ENCODE assay signal across 9 cellular contexts in genomic region chr20:36085686-36086267, GRCh38.
DNase-seq lines count a peak whose midpoint lies in the region; ATAC-seq, FAIRE-seq and TF ChIP-seq lines count a peak whose summit lies in the region.
"Had no signal": no experiment of that assay in that cellular context is flagged by ENCODE, and none has a peak within 500 bp of the region (broad histone marks: within the 10 kb centered on the region; RNA-seq: fewer than 3 reads in every experiment).

No MANE protein-coding gene starts in this region.

- no peaks in the 10 kb centered on the region for H3K79me1 ChIP-seq in mesenchymal stem cell (replicated peaks; ENCODE audit: low read length, poor library complexity, severe bottlenecking)

- CTCF ChIA-PET in GM12878 (lab: Yijun Ruan, JAX) = interaction anchor here (0.9 to 3.3 kb wide), 4 partner anchors 9 to 93 kb away, joined by 3 to 17 read pairs (median 5); no protein-coding TSS in a partner anchor

- no peak overlapping the region for H2AFZ ChIP-seq in GM12878 (ENCODE audit: control insufficient read depth, low read depth, low read length)
- no peak overlapping the region for H2AFZ ChIP-seq in mesenchymal stem cell (ENCODE audit: low read depth, low read length)

- FAIRE-seq in GM12878 (lab: Jason Lieb, UNC) = no peak

- POLR2A ChIA-PET in GM12878 (lab: Charles Lee) = interaction anchor here (0.6 to 1.6 kb wide), 4 partner anchors 11 to 93 kb away, joined by 3 to 4 read pairs (median 3); no protein-coding TSS in a partner anchor

- peak overlapping the region; percentile 55 for H2AK5ac ChIP-seq in mesenchymal stem cell (ENCODE audit: low read length, severe bottlenecking)

- intact Hi-C loops in GM12878 (cut with micrococcal nuclease; ENCODE audit: unreplicated experiment) = no loop called here

- H2BK5ac ChIP-seq in mesenchymal stem cell (ENCODE audit: low read depth, low read length, poor library complexity, severe bottlenecking) = no peak overlapping the region

- ATAC-seq in GM12878 = peak; percentile 75

- no peaks in the 10 kb centered on the region for H3K27me3 ChIP-seq in GM12878 (replicated peaks in 1 of 2; ENCODE audit: control insufficient read depth in 2 of 2, insufficient read depth in 2 of 2, low read length in 1 of 2)
- peaks cover 0 to 7% of the 10 kb centered on the region in 2 experiments for H3K27me3 ChIP-seq in mesenchymal stem cell (ENCODE audit: control insufficient read depth in 1 of 2, insufficient read depth in 1 of 2, low read length in 2 of 2)

- H4K8ac ChIP-seq in mesenchymal stem cell (ENCODE audit: low read length) = no peak overlapping the region

- no peak overlapping the region for H3K4me3 ChIP-seq in AG10803 (ENCODE audit: low read length)
- no peak overlapping the region for H3K4me3 ChIP-seq in GM12878
- no peak overlapping the region for H3K4me3 ChIP-seq in mesenchymal stem cell (ENCODE audit: insufficient read depth in 1 of 2, low read depth in 1 of 2, low read length in 2 of 2)

- H3K9me3 ChIP-seq in GM12878 (replicated peaks; ENCODE audit: control insufficient read depth, insufficient read depth, low read length) = no peaks in the 10 kb centered on the region; the same call in 2 of the 3 replicates
- H3K9me3 ChIP-seq in mesenchymal stem cell (ENCODE audit: control insufficient read depth, low read length) = no peaks in the 10 kb centered on the region

- H3K18ac ChIP-seq in mesenchymal stem cell (ENCODE audit: low read depth in 1 of 2, low read length in 2 of 2) = peak overlapping the region in 1 of 2 experiments; percentile 32

- no peak overlapping the region for H3K23ac ChIP-seq in mesenchymal stem cell (ENCODE audit: low read length in 2 of 2)

- no peak overlapping the region for H3K4me2 ChIP-seq in GM12878 (ENCODE audit: control insufficient read depth, insufficient read depth)
- peak overlapping the region; percentile 57 for H3K4me2 ChIP-seq in mesenchymal stem cell (ENCODE audit: low read length, poor library complexity, severe bottlenecking)

- no peak overlapping the region for H3K4ac ChIP-seq in mesenchymal stem cell (ENCODE audit: low read depth in 1 of 2, low read length in 2 of 2)

- H3K36me3 ChIP-seq in GM12878 (ENCODE audit: control insufficient read depth in 2 of 2, insufficient read depth in 2 of 2, low read length in 1 of 2) = no peaks in the 10 kb centered on the region
- no peaks in the 10 kb centered on the region for H3K36me3 ChIP-seq in mesenchymal stem cell (ENCODE audit: control insufficient read depth in 1 of 2, insufficient read depth in 2 of 2, low read depth in 1 of 2, low read length in 2 of 2)

- WGBS in GM12878 (ENCODE audit: insufficient coverage, insufficient replicate concordance, low lambda C conversion rate, missing lambda C conversion rate) = 5% methylated on average over 3 of the region's 3 CpGs
- 8% methylated on average over 3 of the region's 3 CpGs for WGBS in mesenchymal stem cell

- H4K20me1 ChIP-seq in GM12878 (ENCODE audit: control insufficient read depth, insufficient read depth) = no peaks in the 10 kb centered on the region

- no peak overlapping the region for H3K9ac ChIP-seq in GM12878 (ENCODE audit: control insufficient read depth, insufficient read depth, low read length)
- H3K9ac ChIP-seq in mesenchymal stem cell (ENCODE audit: low read length) = peak overlapping the region; percentile 32

- SMC1A ChIA-PET in GM12878 (lab: Charles Lee; ENCODE audit: uncharacterized antibody, unreplicated experiment) = interaction anchor here (0.8 to 1.7 kb wide), 4 partner anchors 11 to 21 kb away, joined by 3 to 6 read pairs (median 4); no protein-coding TSS in a partner anchor

- H3K27ac ChIP-seq in GM12878 (ENCODE audit: control insufficient read depth, insufficient read depth) (no peak overlapping the region), mesenchymal stem cell (ENCODE audit: low read length, poor library complexity, severe bottlenecking) (peak overlapping the region; percentile 41)

- no peak overlapping the region for H2BK12ac ChIP-seq in mesenchymal stem cell (ENCODE audit: low read length in 2 of 2)

- no peak for TF ChIP-seq RAD21 in GM12878 (IDR thresholded peaks at IDR 0.05; ENCODE audit: insufficient read depth, low read depth, low read length)

- TF ChIP-seq CTCF in AG10803 (conservative IDR thresholded peaks at IDR 0.05; ENCODE audit: low read length) (no peak), GM12878 (IDR thresholded peaks at IDR 0.05 in 2 of 3, conservative IDR thresholded peaks at IDR 0.05 in 1 of 3; ENCODE audit: control insufficient read depth in 2 of 3, extremely low read depth in 1 of 3, insufficient read depth in 1 of 3, low read depth in 3 of 3, low read length in 3 of 3) (no peak)

- TF ChIP-seq POLR2A in GM12878 (IDR thresholded peaks at IDR 0.05; ENCODE audit: low read depth, low read length) = no peak

- in situ Hi-C loops in GM12878 (cut with MboI) = no loop called here

- no peak for TF ChIP-seq EP300 in GM12878 (IDR thresholded peaks at IDR 0.05; ENCODE audit: borderline replicate concordance in 1 of 2, control insufficient read depth in 1 of 2, low read depth in 2 of 2, low read length in 2 of 2)

- no peak overlapping the region for H2BK120ac ChIP-seq in mesenchymal stem cell (ENCODE audit: low read depth, low read length)

- no peak overlapping the region for H2BK15ac ChIP-seq in mesenchymal stem cell (ENCODE audit: low read depth, poor library complexity, severe bottlenecking)

- H3K79me2 ChIP-seq in GM12878 (ENCODE audit: control insufficient read depth, insufficient read depth, low read length) = no peaks in the 10 kb centered on the region

- H3K14ac ChIP-seq in mesenchymal stem cell (ENCODE audit: low read length in 2 of 2) = no peak overlapping the region

- H3K4me1 ChIP-seq in GM12878 (ENCODE audit: control insufficient read depth, insufficient read depth, low read length) (no peaks in the 10 kb centered on the region; the same call in 1 of the 2 replicates), mesenchymal stem cell (ENCODE audit: control insufficient read depth, insufficient read depth, low read depth, low read length) (peaks cover 7% of the 10 kb centered on the region)

- no TSS peak for BruUV-seq in GM12878 (replicated peaks; lab: Mats Ljungman, UMichigan)

- peak; percentile 53 for DNase-seq in AG10803 (ENCODE audit: low read depth)
- DNase-seq in LHCN-M2 (ENCODE audit: low read depth) = peak; percentile 72
- no peak for DNase-seq in GM12878 (ENCODE audit: low read depth, low spot score)
- DNase-seq in mesenchymal stem cell = peak; percentile 69
- no peak for DNase-seq in NCI-H524 (lab: John Stamatoyannopoulos, UW)
- DNase-seq in NCI-H2227 (lab: John Stamatoyannopoulos, UW; ENCODE audit: unreplicated experiment) = no peak
- DNase-seq in activated CD4-positive, alpha-beta T cell treated with anti-CD3 and anti-CD28 coated beads for 1 hour = no peak
- DNase-seq in activated CD4-positive, alpha-beta T cell treated with anti-CD3 and anti-CD28 coated beads for 48 hours = no peak
- DNase-seq: NCI-H1417 treated with DMSO at 0.1 percent for 48 hours had no signal

- RAD21 ChIA-PET in GM12878 (lab: Charles Lee; ENCODE audit: unreplicated experiment) = interaction anchor here (1.0 to 1.1 kb wide), 3 partner anchors 10 to 58 kb away, joined by 3 to 5 read pairs (median 3); no protein-coding TSS in a partner anchor

- H4K91ac ChIP-seq in mesenchymal stem cell (ENCODE audit: low read length) = no peak overlapping the region

TF ChIP-seq in GM12878, 131 proteins besides CTCF, POLR2A, EP300 and RAD21 (continues in another document):
- TF ChIP-seq YBX1 (IDR thresholded peaks at IDR 0.05) = no peak
- no peak for TF ChIP-seq BHLHE40 (IDR thresholded peaks at IDR 0.05; ENCODE audit: borderline replicate concordance in 1 of 2, low read depth in 2 of 2, low read length in 1 of 2)
- TF ChIP-seq SMC3 (IDR thresholded peaks at IDR 0.05; ENCODE audit: borderline replicate concordance, low read length) = no peak
- no peak for TF ChIP-seq RCOR1 (conservative IDR thresholded peaks at IDR 0.05; ENCODE audit: low read depth, low read length)
- TF ChIP-seq MTA2 (IDR thresholded peaks at IDR 0.05; ENCODE audit: low read depth) = no peak
- TF ChIP-seq E2F8 (IDR thresholded peaks at IDR 0.05; ENCODE audit: low read depth, partially characterized antibody) = no peak
- TF ChIP-seq EED (IDR thresholded peaks at IDR 0.05; ENCODE audit: low read depth) = no peak
- no peak for TF ChIP-seq JUND (IDR thresholded peaks at IDR 0.05; ENCODE audit: low read depth, low read length)
- no peak for TF ChIP-seq BACH1 (IDR thresholded peaks at IDR 0.05; ENCODE audit: borderline replicate concordance)
- no peak for TF ChIP-seq PKNOX1 (IDR thresholded peaks at IDR 0.05)
- TF ChIP-seq TAF1 (IDR thresholded peaks at IDR 0.05; ENCODE audit: borderline replicate concordance, low read depth, low read length) = no peak
- no peak for TF ChIP-seq NRF1 (conservative IDR thresholded peaks at IDR 0.05; ENCODE audit: low read depth, low read length)

Comparison
In these comparisons a context has a peak if more than half of its experiments do, and no peak if none do; other contexts are left out.
1. DNase-seq: peak in AG10803 (single experiment), LHCN-M2 (single experiment) and mesenchymal stem cell (single experiment); none in GM12878 (single experiment), NCI-H524 (0 of 2), NCI-H2227 (single experiment), activated CD4-positive, alpha-beta T cell treated with anti-CD3 and anti-CD28 coated beads for 1 hour (single experiment) and activated CD4-positive, alpha-beta T cell treated with anti-CD3 and anti-CD28 coated beads for 48 hours (single experiment).